In the genomic region with DNA sequence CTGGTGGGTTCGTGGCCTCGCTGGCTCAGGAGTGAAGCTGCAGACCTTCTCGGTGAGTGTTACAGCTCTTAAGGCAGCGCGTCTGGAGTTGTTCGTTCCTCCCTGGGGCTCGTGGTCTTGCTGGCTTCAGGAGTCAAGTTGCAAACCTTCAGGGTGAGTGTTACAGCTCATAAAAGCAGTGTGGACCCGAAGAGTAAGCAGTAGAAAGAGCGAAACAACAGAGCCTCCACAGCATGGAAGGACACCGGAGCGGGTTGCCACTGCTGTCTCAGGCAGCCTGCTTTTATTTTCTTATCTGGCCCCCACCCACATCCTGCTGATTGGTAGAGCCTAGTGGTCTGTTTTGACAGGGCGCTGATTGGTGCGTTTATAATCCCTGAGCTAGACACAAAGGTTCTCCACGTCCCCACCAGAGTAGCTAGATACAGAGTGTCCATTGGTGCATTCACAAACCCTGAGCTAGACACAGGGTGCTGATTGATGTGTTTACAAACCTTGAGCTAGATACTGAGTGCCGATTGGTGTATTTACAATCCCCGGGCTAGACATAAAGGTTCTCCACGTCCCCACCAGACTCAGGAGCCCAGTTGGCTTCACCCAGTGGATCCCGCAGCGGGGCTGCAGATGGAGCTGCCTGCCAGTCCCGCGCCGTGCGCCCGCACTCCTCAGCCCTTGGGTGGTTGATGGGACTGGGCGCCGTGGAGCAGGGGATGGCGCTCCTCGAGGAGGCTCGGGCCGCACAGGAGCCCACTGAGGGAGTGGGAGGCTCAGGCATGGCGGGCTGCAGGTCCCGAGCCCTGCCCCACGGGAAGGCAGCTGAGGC, we compare ENCODE assay signal across 8 cellular contexts.
DNase-seq lines count a peak whose midpoint lies in the region; TF ChIP-seq lines count a peak whose summit lies in the region.
"Not testable (repeated sequence)": the region's sequence is repeated elsewhere in the genome, so short reads cannot be mapped to it uniquely, and the experiment has no call there.

No MANE protein-coding gene starts in this region.

- not testable (repeated sequence) for TF ChIP-seq POLR2A in prostate gland (IDR thresholded peaks at IDR 0.05)

- not testable (repeated sequence) for H3K27me3 ChIP-seq in left ventricle myocardium inferior (ENCODE audit: low read depth); mesenchymal stem cell (ENCODE audit: control insufficient read depth in 1 of 2, insufficient read depth in 1 of 2, low read length in 2 of 2); prostate gland (replicated peaks; ENCODE audit: insufficient read depth); tibial artery

- in situ Hi-C loops in Caki2 (cut with HindIII; ENCODE audit: low pct_unique_long_range_greater_than_20kb, low sequenced_read_pairs) = not testable (repeated sequence)

- H3K9ac ChIP-seq in mesenchymal stem cell (ENCODE audit: low read length) = not testable (repeated sequence)

- H3K9me3 ChIP-seq in left ventricle myocardium inferior (replicated peaks); mesenchymal stem cell (ENCODE audit: control insufficient read depth, low read length); prostate gland; tibial artery: not testable (repeated sequence)

- H2BK15ac ChIP-seq in mesenchymal stem cell (ENCODE audit: low read depth, poor library complexity, severe bottlenecking) = not testable (repeated sequence)

- not testable (repeated sequence) for H2AK5ac ChIP-seq in mesenchymal stem cell (ENCODE audit: low read length, severe bottlenecking)

- H4K91ac ChIP-seq in mesenchymal stem cell (ENCODE audit: low read length) = peak overlapping the region; percentile 39

- H3K4me1 ChIP-seq in left ventricle myocardium inferior (peaks cover 20% of the 10 kb centered on the region), tibial artery (peaks cover 0 to 13% (median 4%) of the 10 kb centered on the region in 4 donors)
- H3K4me1 ChIP-seq in mesenchymal stem cell (ENCODE audit: control insufficient read depth, insufficient read depth, low read depth, low read length); prostate gland (replicated peaks): not testable (repeated sequence)

- H3K14ac ChIP-seq in mesenchymal stem cell (ENCODE audit: low read length in 2 of 2) = not testable (repeated sequence)

- not testable (repeated sequence) for H3K27ac Mint-ChIP-seq in activated CD4-positive, alpha-beta memory T cell treated with anti-CD3 and anti-CD28 coated beads for 36 hours

- H3K36me3 Mint-ChIP-seq in activated CD4-positive, alpha-beta memory T cell treated with anti-CD3 and anti-CD28 coated beads for 36 hours = not testable (repeated sequence)

- 85% methylated on average over 25 of the region's 33 CpGs for WGBS in mesenchymal stem cell
- WGBS in prostate gland = 80% methylated on average over 33 of the region's 33 CpGs

- not testable (repeated sequence) for H3K79me1 ChIP-seq in mesenchymal stem cell (replicated peaks; ENCODE audit: low read length, poor library complexity, severe bottlenecking)

- CTCF ChIA-PET in activated CD4-positive, alpha-beta memory T cell treated with anti-CD3 and anti-CD28 coated beads for 36 hours (lab: Charles Lee) = not testable (repeated sequence)

- peak; percentile 87 for DNase-seq in Caki2 (ENCODE audit: low read depth)
- DNase-seq in NCI-H146 (lab: John Stamatoyannopoulos, UW) = peak; percentile 83
- DNase-seq in activated CD4-positive, alpha-beta memory T cell treated with anti-CD3 and anti-CD28 coated beads for 36 hours; coronary artery (ENCODE audit: low spot score); left ventricle myocardium inferior; mesenchymal stem cell; prostate gland (ENCODE audit: low spot score): not testable (repeated sequence)
- peak in 1 of 2 donors; percentile 70 for DNase-seq in tibial artery

- not testable (repeated sequence) for H3K9me3 Mint-ChIP-seq in activated CD4-positive, alpha-beta memory T cell treated with anti-CD3 and anti-CD28 coated beads for 36 hours

- H3K4me3 Mint-ChIP-seq in activated CD4-positive, alpha-beta memory T cell treated with anti-CD3 and anti-CD28 coated beads for 36 hours = peak overlapping the region; percentile 17

- H2BK120ac ChIP-seq in mesenchymal stem cell (ENCODE audit: low read depth, low read length) = not testable (repeated sequence)

- not testable (repeated sequence) for H3K36me3 ChIP-seq in left ventricle myocardium inferior; mesenchymal stem cell (ENCODE audit: control insufficient read depth in 1 of 2, insufficient read depth in 2 of 2, low read depth in 1 of 2, low read length in 2 of 2); prostate gland; tibial artery

- H3K4me2 ChIP-seq in mesenchymal stem cell (ENCODE audit: low read length, poor library complexity, severe bottlenecking) = not testable (repeated sequence)

- intact Hi-C loops in activated CD4-positive, alpha-beta memory T cell treated with anti-CD3 and anti-CD28 coated beads for 36 hours (cut with micrococcal nuclease); left ventricle myocardium inferior (cut with micrococcal nuclease); prostate gland (cut with DNase I); tibial artery (cut with DNase I; ENCODE audit: low total_unique reads): not testable (repeated sequence)

- H2AFZ ChIP-seq in mesenchymal stem cell (ENCODE audit: low read depth, low read length) = not testable (repeated sequence)

- H2BK12ac ChIP-seq in mesenchymal stem cell (ENCODE audit: low read length in 2 of 2) = not testable (repeated sequence)

- H3K4me3 ChIP-seq in coronary artery (peak overlapping the region; percentile 69), left ventricle myocardium inferior (peak overlapping the region; percentile 61), prostate gland (peak overlapping the region; percentile 5 to 21), tibial artery (peak overlapping the region; percentile 52 to 54)
- not testable (repeated sequence) for H3K4me3 ChIP-seq in mesenchymal stem cell (ENCODE audit: insufficient read depth in 1 of 2, low read depth in 1 of 2, low read length in 2 of 2)

- peak overlapping the region in 1 of 2 experiments; percentile 48 for H3K18ac ChIP-seq in mesenchymal stem cell (ENCODE audit: low read depth in 1 of 2, low read length in 2 of 2)

- H2BK5ac ChIP-seq in mesenchymal stem cell (ENCODE audit: low read depth, low read length, poor library complexity, severe bottlenecking) = not testable (repeated sequence)

- POLR2A ChIA-PET in activated CD4-positive, alpha-beta memory T cell treated with anti-CD3 and anti-CD28 coated beads for 36 hours (lab: Charles Lee) = not testable (repeated sequence)

- not testable (repeated sequence) for H3K23ac ChIP-seq in mesenchymal stem cell (ENCODE audit: low read length in 2 of 2)

- peak overlapping the region; percentile 92 for H4K8ac ChIP-seq in mesenchymal stem cell (ENCODE audit: low read length)

- H3K27me3 Mint-ChIP-seq in activated CD4-positive, alpha-beta memory T cell treated with anti-CD3 and anti-CD28 coated beads for 36 hours = peaks cover 25% of the 10 kb centered on the region

- H3K4ac ChIP-seq in mesenchymal stem cell (ENCODE audit: low read depth in 1 of 2, low read length in 2 of 2) = not testable (repeated sequence)

- TF ChIP-seq CTCF in coronary artery (IDR thresholded peaks at IDR 0.05); left ventricle myocardium inferior (IDR thresholded peaks at IDR 0.05; ENCODE audit: borderline replicate concordance); prostate gland (IDR thresholded peaks at IDR 0.05); tibial artery (IDR thresholded peaks at IDR 0.05): not testable (repeated sequence)

- H3K4me1 Mint-ChIP-seq in activated CD4-positive, alpha-beta memory T cell treated with anti-CD3 and anti-CD28 coated beads for 36 hours (ENCODE audit: low read depth) = not testable (repeated sequence)

- H3K27ac ChIP-seq in coronary artery (peak overlapping the region; percentile 70 to 76), left ventricle myocardium inferior (replicated peaks) (peak overlapping the region; percentile 84), tibial artery (peak overlapping the region; percentile 29 to 68)
- H3K27ac ChIP-seq in mesenchymal stem cell (ENCODE audit: low read length, poor library complexity, severe bottlenecking); prostate gland: not testable (repeated sequence)
